26 cellular contexts compared by ENCODE assay signal in the genomic region with DNA sequence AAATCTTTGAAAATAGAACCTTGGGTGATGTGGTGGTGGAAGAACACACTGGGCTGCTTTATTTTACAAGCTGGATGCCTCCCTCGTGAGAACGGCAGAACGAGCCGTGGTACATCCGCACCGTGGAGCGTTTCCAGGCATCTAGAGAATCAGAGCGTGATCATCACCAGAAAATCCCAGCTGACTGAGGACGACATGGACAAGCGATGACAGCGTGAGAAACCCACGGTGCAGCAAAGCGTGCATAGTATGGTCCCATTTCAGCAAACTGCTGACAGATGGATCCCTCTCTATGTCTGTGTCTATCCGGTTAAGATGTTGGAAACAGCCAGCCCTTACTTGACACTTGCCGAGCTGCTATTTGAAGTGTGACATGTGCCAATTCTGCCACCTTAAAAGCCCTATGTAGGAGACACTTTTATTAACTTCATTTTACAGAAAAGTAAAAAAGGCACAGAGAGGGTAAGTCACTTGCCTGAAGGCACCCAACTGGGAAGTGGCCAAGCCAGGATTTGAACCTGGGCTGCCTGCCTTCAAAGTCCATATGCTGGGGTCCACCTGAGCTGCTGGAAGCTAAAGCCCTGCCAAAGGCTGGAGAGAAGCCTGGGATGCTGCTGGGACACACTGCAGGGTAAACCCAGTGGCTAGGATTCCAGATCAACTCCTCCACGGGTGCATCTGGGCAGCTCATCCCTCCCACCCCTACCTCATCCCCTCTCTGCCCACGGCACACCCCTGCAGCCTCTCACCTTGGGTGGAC.
DNase-seq lines count a peak whose midpoint lies in the region; TF ChIP-seq lines count a peak whose summit lies in the region.
"Had no signal": no experiment of that assay in that cellular context is flagged by ENCODE, and none has a peak within 500 bp of the region (broad histone marks: within the 10 kb centered on the region; RNA-seq: fewer than 3 reads in every experiment).

No MANE protein-coding gene starts in this region.

- H3K27ac ChIP-seq in HEK293 (ENCODE audit: extremely low read depth, low read depth, low read length) (no peak overlapping the region), angular gyrus (ENCODE audit: low read depth, low read length) (peak overlapping the region; percentile 2), substantia nigra (ENCODE audit: low read depth, low read length, poor library complexity, severe bottlenecking) (peak overlapping the region; percentile 53)
- H3K27ac ChIP-seq: body of pancreas, colonic mucosa, gastroesophageal sphincter, thyroid gland had no signal

- no peak for TF ChIP-seq CTCF in HEK293 (tag by site-specific recombination; IDR thresholded peaks at IDR 0.05)

- no peaks in the 10 kb centered on the region for H3K4me1 ChIP-seq in HEK293 (ENCODE audit: control insufficient read depth, insufficient read depth, low read length)
- H3K4me1 ChIP-seq: colonic mucosa had no signal

- no peaks in the 10 kb centered on the region for H3K27me3 Mint-ChIP-seq in T-helper 2 cell treated with Interferon-gamma antibody and Interleukin-4, amounts not matched to agents 5 μg/mL and 100 μg/mL, for 36 hours (ENCODE audit: low read depth)
- H3K27me3 Mint-ChIP-seq: activated CD4-positive, alpha-beta memory T cell treated with anti-CD3 and anti-CD28 coated beads for 36 hours; activated naive CD8-positive, alpha-beta T cell treated with anti-CD3 and anti-CD28 coated beads, Interleukin-2, amount 10 ng/mL, durations not matched to agents 7 days and 5 days; CD4-positive, alpha-beta T cell; effector memory CD8-positive, alpha-beta T cell had no signal

- H3K4me1 Mint-ChIP-seq in T-helper 2 cell treated with Interferon-gamma antibody and Interleukin-4, amounts not matched to agents 5 μg/mL and 100 μg/mL, for 36 hours (ENCODE audit: low read depth) = peaks cover 7% of the 10 kb centered on the region

- no peaks in the 10 kb centered on the region for H3K9me3 Mint-ChIP-seq in T-helper 2 cell treated with Interferon-gamma antibody and Interleukin-4, amounts not matched to agents 5 μg/mL and 100 μg/mL, for 36 hours
- H3K9me3 Mint-ChIP-seq: activated CD4-positive, alpha-beta memory T cell treated with anti-CD3 and anti-CD28 coated beads for 36 hours; activated naive CD8-positive, alpha-beta T cell treated with anti-CD3 and anti-CD28 coated beads, Interleukin-2, amount 10 ng/mL, durations not matched to agents 7 days and 5 days; CD4-positive, alpha-beta T cell; effector memory CD8-positive, alpha-beta T cell had no signal

- DNase-seq in head of caudate nucleus = peak in 29 of 42 donors; percentile 36 to 79 (median 60)
- DNase-seq in substantia nigra (lab: John Stamatoyannopoulos, UW) = peak in 13 of 49 donors; percentile 8 to 47 (median 33)
- DNase-seq in T-helper 2 cell treated with Interferon-gamma antibody and Interleukin-4, amounts not matched to agents 5 μg/mL and 100 μg/mL, for 36 hours (ENCODE audit: low spot score) = no peak
- no peak for DNase-seq in activated CD8-positive, alpha-beta memory T cell treated with anti-CD3 and anti-CD28 coated beads, Interleukin-2, amount 50 U/mL, for 4 hours
- no peak for DNase-seq in HPDE6-E6E7 (ENCODE audit: extremely low spot score)
- DNase-seq: activated CD4-positive, alpha-beta memory T cell treated with anti-CD3 and anti-CD28 coated beads for 36 hours; activated CD4-positive, CD25-positive, alpha-beta regulatory T cell; activated effector memory CD4-positive, alpha-beta T cell treated with anti-CD3 and anti-CD28 coated beads, Interleukin-2, amount 50 U/mL, for 16 hours; activated naive CD8-positive, alpha-beta T cell treated with anti-CD3 and anti-CD28 coated beads, Interleukin-2, amount 10 ng/mL, durations not matched to agents 7 days and 5 days; body of pancreas; CD4-positive, alpha-beta T cell; effector memory CD8-positive, alpha-beta T cell; IMR-90; mammary epithelial cell; NCI-H1092 treated with DMSO at 0.1 percent for 48 hours; NCI-H187 treated with DMSO at 0.1 percent for 48 hours; NCI-H345; NCI-H748 treated with DMSO at 0.1 percent for 48 hours; stimulated activated CD4-positive, alpha-beta T cell treated with anti-CD3 and anti-CD28 coated beads, Interleukin-4, amount 100 ng/mL, for 24 hours; stimulated activated naive CD4-positive, alpha-beta T cell; T1000; thyroid gland had no signal

- H3K4me3 Mint-ChIP-seq in T-helper 2 cell treated with Interferon-gamma antibody and Interleukin-4, amounts not matched to agents 5 μg/mL and 100 μg/mL, for 36 hours = no peak overlapping the region
- H3K4me3 Mint-ChIP-seq: activated CD4-positive, alpha-beta memory T cell treated with anti-CD3 and anti-CD28 coated beads for 36 hours; activated naive CD8-positive, alpha-beta T cell treated with anti-CD3 and anti-CD28 coated beads, Interleukin-2, amount 10 ng/mL, durations not matched to agents 7 days and 5 days; CD4-positive, alpha-beta T cell; effector memory CD8-positive, alpha-beta T cell had no signal

- intact Hi-C loops in head of caudate nucleus (cut with DNase I) = no loop called here

- CTCF ChIA-PET in HEK293 (lab: Yijun Ruan, JAX) = interaction anchor here (0.7 kb wide), 1 partner anchor 1100 kb away, joined by 4 read pairs; no protein-coding TSS in a partner anchor

- no peak overlapping the region for H3K27ac Mint-ChIP-seq in T-helper 2 cell treated with Interferon-gamma antibody and Interleukin-4, amounts not matched to agents 5 μg/mL and 100 μg/mL, for 36 hours
- H3K27ac Mint-ChIP-seq: activated CD4-positive, alpha-beta memory T cell treated with anti-CD3 and anti-CD28 coated beads for 36 hours; activated naive CD8-positive, alpha-beta T cell treated with anti-CD3 and anti-CD28 coated beads, Interleukin-2, amount 10 ng/mL, durations not matched to agents 7 days and 5 days; CD4-positive, alpha-beta T cell; effector memory CD8-positive, alpha-beta T cell had no signal

- H3K9me3 ChIP-seq in HEK293 (ENCODE audit: control insufficient read depth, insufficient read depth, low read depth, low read length) = no peaks in the 10 kb centered on the region
- H3K9me3 ChIP-seq: body of pancreas, colonic mucosa, gastroesophageal sphincter, thyroid gland had no signal

- no peaks in the 10 kb centered on the region; a peak in 1 of 3 replicates for H3K36me3 ChIP-seq in HEK293 (ENCODE audit: control insufficient read depth in 2 of 2, insufficient read depth in 1 of 2, low read length in 2 of 2)
- H3K36me3 ChIP-seq: colonic mucosa, gastroesophageal sphincter, thyroid gland had no signal

- no peaks in the 10 kb centered on the region for H3K36me3 Mint-ChIP-seq in T-helper 2 cell treated with Interferon-gamma antibody and Interleukin-4, amounts not matched to agents 5 μg/mL and 100 μg/mL, for 36 hours (ENCODE audit: low read depth)
- H3K36me3 Mint-ChIP-seq: activated CD4-positive, alpha-beta memory T cell treated with anti-CD3 and anti-CD28 coated beads for 36 hours had no signal

- POLR2A ChIA-PET in HEK293 (lab: Yijun Ruan, JAX) = no interaction called here

- no peak overlapping the region for H3K4me3 ChIP-seq in HEK293 (ENCODE audit: low read depth, low read length)
- H3K4me3 ChIP-seq: body of pancreas, colonic mucosa, gastroesophageal sphincter, thyroid gland had no signal

TF ChIP-seq in HEK293, 187 proteins besides CTCF, POLR2A, EP300 and RAD21:
- TF ChIP-seq ZFHX2 (tag by site-specific recombination; conservative IDR thresholded peaks at IDR 0.05) (0 out of 2 replicates have a peak, but pooled peaks have one; percentile 15), ZNF221 (tag by site-specific recombination; IDR thresholded peaks at IDR 0.05; ENCODE audit: borderline replicate concordance) (no peak), ZNF548 (tag by site-specific recombination; IDR thresholded peaks at IDR 0.05) (no peak), SP2 (tag by site-specific recombination; IDR thresholded peaks at IDR 0.05) (no peak), GLIS1 (tag by site-specific recombination; IDR thresholded peaks at IDR 0.05) (no peak), ZNF335 (tag by site-specific recombination; conservative IDR thresholded peaks at IDR 0.05) (no peak)
- TF ChIP-seq, protein P1, sequence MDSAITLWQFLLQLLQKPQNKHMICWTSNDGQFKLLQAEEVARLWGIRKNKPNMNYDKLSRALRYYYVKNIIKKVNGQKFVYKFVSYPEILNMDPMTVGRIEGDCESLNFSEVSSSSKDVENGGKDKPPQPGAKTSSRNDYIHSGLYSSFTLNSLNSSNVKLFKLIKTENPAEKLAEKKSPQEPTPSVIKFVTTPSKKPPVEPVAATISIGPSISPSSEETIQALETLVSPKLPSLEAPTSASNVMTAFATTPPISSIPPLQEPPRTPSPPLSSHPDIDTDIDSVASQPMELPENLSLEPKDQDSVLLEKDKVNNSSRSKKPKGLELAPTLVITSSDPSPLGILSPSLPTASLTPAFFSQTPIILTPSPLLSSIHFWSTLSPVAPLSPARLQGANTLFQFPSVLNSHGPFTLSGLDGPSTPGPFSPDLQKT (IDR thresholded peaks at IDR 0.05; ENCODE audit: borderline replicate concordance, low read depth, low read length) = no peak

Comparison
In these comparisons a context has a peak if more than half of its experiments do, and no peak if none do; other contexts are left out.
1. DNase-seq: peak in head of caudate nucleus (29 of 42); none in T-helper 2 cell treated with Interferon-gamma antibody and Interleukin-4, amounts not matched to agents 5 μg/mL and 100 μg/mL, for 36 hours (single experiment), activated CD8-positive, alpha-beta memory T cell treated with anti-CD3 and anti-CD28 coated beads, Interleukin-2, amount 50 U/mL, for 4 hours (single experiment) and HPDE6-E6E7 (single experiment).